ENCODE assay signal across 22 cellular contexts in genomic region chr10:92244796-92245195, GRCh38. TPM values are rescaled to one million over a fixed set of nuclear protein-coding genes. Genes with fewer than 3 reads are reported as not detected.
DNase-seq lines count a peak whose midpoint lies in the region; ATAC-seq lines count a peak whose summit lies in the region.
"Had no signal": no experiment of that assay in that cellular context is flagged by ENCODE, and none has a peak within 500 bp of the region (broad histone marks: within the 10 kb centered on the region; RNA-seq: fewer than 3 reads in every experiment).

No MANE protein-coding gene starts in this region.

- H3K9me3 ChIP-seq in BLaER1: no peaks in the 10 kb centered on the region
- H3K9me3 ChIP-seq in Karpas-422 (ENCODE audit: low read length): no peaks in the 10 kb centered on the region
- H3K9me3 ChIP-seq: BE2C, HAP-1, psoas muscle had no signal

- peak; percentile 42 for ATAC-seq in GM18858 (IDR thresholded peaks at IDR 0.05; ENCODE audit: unreplicated experiment)
- ATAC-seq in GM21786 (IDR thresholded peaks at IDR 0.05; ENCODE audit: unreplicated experiment): peak; percentile 37
- peak; percentile 47 for ATAC-seq in HG03439 (IDR thresholded peaks at IDR 0.05; ENCODE audit: unreplicated experiment)
- ATAC-seq: activated CD4-positive, alpha-beta T cell treated with anti-CD3 and anti-CD28 coated beads for 36 hours; psoas muscle; SK-N-SH treated with all-trans-retinoic acid at 6 μM for 48 hours had no signal

- H3K27ac ChIP-seq in BLaER1: no peak overlapping the region
- no peak overlapping the region for H3K27ac ChIP-seq in Karpas-422 (ENCODE audit: low read length)

- no peaks in the 10 kb centered on the region; the same call in 1 of the 2 replicates for H3K79me2 ChIP-seq in Karpas-422 (ENCODE audit: low read length)

- no peak overlapping the region for H3K9ac ChIP-seq in BLaER1
- no peak overlapping the region for H3K9ac ChIP-seq in Karpas-422 (ENCODE audit: low read length)

- DNase-seq in NOMO-1 (lab: John Stamatoyannopoulos, UW; ENCODE audit: unreplicated experiment in 2 of 2) (no peak), NCI-H345 (lab: John Stamatoyannopoulos, UW) (no peak), cerebellum (ENCODE audit: low spot score) (no peak), Karpas-422 (no peak)
- DNase-seq: 8988T; activated CD4-positive, alpha-beta T cell treated with anti-CD3 and anti-CD28 coated beads for 36 hours; activated CD8-positive, alpha-beta memory T cell treated with anti-CD3 and anti-CD28 coated beads, Interleukin-2, amount 50 U/mL, for 48 hours; activated naive CD4-positive, alpha-beta T cell treated with anti-CD3 and anti-CD28 coated beads, Interleukin-2, amount 10 ng/mL, durations not matched to agents 7 days and 5 days; BE2C; KG1; mesendoderm; NCI-H1092 treated with DMSO at 0.1 percent for 48 hours; NCI-H2171 treated with DMSO at 0.1 percent for 48 hours; psoas muscle; stimulated activated naive CD4-positive, alpha-beta T cell had no signal

- no peak overlapping the region for H2AFZ ChIP-seq in Karpas-422 (ENCODE audit: low read length)

- H3K4me3 ChIP-seq in BLaER1: no peak overlapping the region
- H3K4me3 ChIP-seq in Karpas-422 (ENCODE audit: low read length): no peak overlapping the region
- H3K4me3 ChIP-seq: HAP-1, psoas muscle, smooth muscle cell had no signal

- H3K4me2 ChIP-seq in BLaER1 (peak overlapping the region; percentile 31), Karpas-422 (ENCODE audit: low read depth, low read length, poor library complexity, severe bottlenecking) (no peak overlapping the region)
- H3K4me2 ChIP-seq: smooth muscle cell had no signal

- no peaks in the 10 kb centered on the region for H3K9me2 ChIP-seq in Karpas-422 (replicated peaks; ENCODE audit: insufficient read depth, low read length)

- H3K27me3 ChIP-seq in BLaER1: peaks cover 17% of the 10 kb centered on the region
- H3K27me3 ChIP-seq in Karpas-422 (ENCODE audit: low read length): no peaks in the 10 kb centered on the region
- H3K27me3 ChIP-seq: BE2C had no signal

- H3K4me1 ChIP-seq in BLaER1 (peaks cover 41% of the 10 kb centered on the region), Karpas-422 (ENCODE audit: low read length) (peaks cover 29% of the 10 kb centered on the region)

- no peaks in the 10 kb centered on the region for H3K36me3 ChIP-seq in BLaER1
- H3K36me3 ChIP-seq in Karpas-422 (ENCODE audit: insufficient read depth, low read length): no peaks in the 10 kb centered on the region
- H3K36me3 ChIP-seq: BE2C, HAP-1 had no signal

- peaks cover 3% of the 10 kb centered on the region for H4K20me1 ChIP-seq in BLaER1
- H4K20me1 ChIP-seq in Karpas-422 (ENCODE audit: insufficient read depth, low read depth, low read length): no peaks in the 10 kb centered on the region

RNA-seq across cellular contexts. Expression of gene CPEB3, which starts 46.1 kb away (rescaled TPM):
- total RNA-seq in cerebellum: 23.4 TPM
- 3.0 and 6.0 TPM in 2 replicates for total RNA-seq in Karpas-422 (2014; rRNA removed; shearing (Covaris generic); ENCODE audit: low replicate concordance)

RNA-seq across cellular contexts. Expression of gene MARCHF5, which starts 46.2 kb away (rescaled TPM):
- 27.2 TPM for total RNA-seq in cerebellum
- 3.3 and 7.6 TPM in 2 replicates for total RNA-seq in Karpas-422 (2014; rRNA removed; shearing (Covaris generic); ENCODE audit: low replicate concordance)
